14 cellular contexts compared by ENCODE assay signal in the genomic region with DNA sequence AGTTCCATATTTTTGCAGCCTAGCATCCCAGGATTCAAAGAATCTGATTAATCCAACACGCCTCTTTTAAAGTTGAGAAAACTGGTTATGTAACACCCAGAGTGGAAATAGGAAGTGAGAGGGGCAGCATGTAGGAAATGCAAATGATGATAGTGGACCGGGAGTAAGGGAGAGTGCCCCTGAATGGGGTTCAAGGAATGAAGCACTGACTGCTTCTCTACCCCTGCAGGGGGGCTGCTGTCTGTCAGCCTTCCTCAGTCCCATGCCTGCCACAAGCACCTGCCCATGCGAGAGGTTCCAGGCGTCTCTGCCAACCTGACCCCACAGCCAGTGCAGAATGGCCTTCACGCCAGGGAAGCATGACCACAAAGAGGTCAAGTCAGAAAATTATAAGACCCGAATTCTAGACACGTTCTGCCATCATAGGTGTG.
DNase-seq lines count a peak whose midpoint lies in the region; TF ChIP-seq lines count a peak whose summit lies in the region.
"Had no signal": no experiment of that assay in that cellular context is flagged by ENCODE, and none has a peak within 500 bp of the region (broad histone marks: within the 10 kb centered on the region; RNA-seq: fewer than 3 reads in every experiment).

No MANE protein-coding gene starts in this region.

- H3K79me2 ChIP-seq in DOHH2 (ENCODE audit: control insufficient read depth, low read length) = no peaks in the 10 kb centered on the region

- H3K4me3 ChIP-seq in DOHH2 (ENCODE audit: low read length) = no peak overlapping the region
- H3K4me3 ChIP-seq in iPS-20b (ENCODE audit: low read length) = 0 out of 2 replicates have a peak overlapping the region, but pooled peaks have one; percentile 6
- H3K4me3 ChIP-seq: MG63, skin epidermis had no signal

- peaks cover 84% of the 10 kb centered on the region for H3K4me1 Mint-ChIP-seq in activated CD4-positive, alpha-beta memory T cell treated with anti-CD3 and anti-CD28 coated beads for 36 hours (ENCODE audit: low read depth)

- H4K20me1 ChIP-seq in DOHH2 (ENCODE audit: control insufficient read depth, insufficient read depth, low read depth, low read length) = no peaks in the 10 kb centered on the region

- no peak overlapping the region for H3K9ac ChIP-seq in iPS-20b (ENCODE audit: low read depth, low read length)

- H3K9me3 ChIP-seq in DOHH2 (ENCODE audit: control insufficient read depth, insufficient read depth, low read length) (no peaks in the 10 kb centered on the region), iPS-20b (ENCODE audit: insufficient read depth, low read depth, low read length) (no peaks in the 10 kb centered on the region)
- H3K9me3 ChIP-seq: MG63 had no signal

- peak overlapping the region; percentile 16; the same call in 1 of the 2 replicates for H3K4me2 ChIP-seq in DOHH2 (ENCODE audit: low read length)

- H3K9me2 ChIP-seq in DOHH2 (replicated peaks; ENCODE audit: control insufficient read depth, low read length) = no peaks in the 10 kb centered on the region

- H3F3A ChIP-seq in DOHH2 (ENCODE audit: control insufficient read depth, insufficient read depth) = no peaks in the 10 kb centered on the region; the same call in 1 of the 2 replicates

- peak overlapping the region; percentile 91 for H3K27ac Mint-ChIP-seq in activated CD4-positive, alpha-beta memory T cell treated with anti-CD3 and anti-CD28 coated beads for 36 hours

- H3K9me3 Mint-ChIP-seq in activated CD4-positive, alpha-beta memory T cell treated with anti-CD3 and anti-CD28 coated beads for 36 hours = peaks cover 2% of the 10 kb centered on the region

- TF ChIP-seq CTCF in DOHH2 (IDR thresholded peaks at IDR 0.05; ENCODE audit: low read depth, low read length, poor library complexity, severe bottlenecking) = no peak

- no peaks in the 10 kb centered on the region for H3K27me3 Mint-ChIP-seq in activated CD4-positive, alpha-beta memory T cell treated with anti-CD3 and anti-CD28 coated beads for 36 hours

- DNase-seq in CD1c-positive myeloid dendritic cell (ENCODE audit: extremely low spot score) (peak; percentile 81), NCI-H2171 (lab: John Stamatoyannopoulos, UW) (no peak), NCI-H2029 (lab: John Stamatoyannopoulos, UW) (no peak), NCI-H774 (lab: John Stamatoyannopoulos, UW) (no peak)
- no peak for DNase-seq in activated CD4-positive, alpha-beta memory T cell treated with anti-CD3 and anti-CD28 coated beads for 36 hours
- DNase-seq: C1 segment of cervical spinal cord, H7, kidney glomerular epithelial cell, MG63, NCI-H2107, SHP77 treated with DMSO at 0.1 percent for 48 hours had no signal

- H3K27me3 ChIP-seq in DOHH2 (ENCODE audit: control insufficient read depth, low read length) (peaks cover 59% of the 10 kb centered on the region), iPS-20b (ENCODE audit: insufficient read depth, low read length) (no peaks in the 10 kb centered on the region; the same call in 1 of the 2 replicates)
- H3K27me3 ChIP-seq: MG63 had no signal

- POLR2A ChIA-PET in activated CD4-positive, alpha-beta memory T cell treated with anti-CD3 and anti-CD28 coated beads for 36 hours (lab: Charles Lee) = interaction anchor here (0.8 to 9.7 kb wide), 11 partner anchors 8 to 127 kb away, joined by 3 to 205 read pairs (median 13); partner anchors contain the start of gene CCND2

- H3K36me3 ChIP-seq in DOHH2 (ENCODE audit: control insufficient read depth, low read length) = no peaks in the 10 kb centered on the region
- no peaks in the 10 kb centered on the region for H3K36me3 ChIP-seq in iPS-20b (ENCODE audit: insufficient read depth, low read depth, low read length)
- H3K36me3 ChIP-seq: MG63 had no signal

- H3K27ac ChIP-seq in DOHH2 (ENCODE audit: low read depth, low read length) = no peak overlapping the region
- H3K27ac ChIP-seq in iPS-20b (ENCODE audit: low read length) = no peak overlapping the region

- CTCF ChIA-PET in activated CD4-positive, alpha-beta memory T cell treated with anti-CD3 and anti-CD28 coated beads for 36 hours (lab: Charles Lee) = interaction anchor here (1.1 to 6.7 kb wide), 9 partner anchors 8 to 129 kb away, joined by 5 to 76 read pairs (median 9); no protein-coding TSS in a partner anchor

- no peaks in the 10 kb centered on the region for H3K36me3 Mint-ChIP-seq in activated CD4-positive, alpha-beta memory T cell treated with anti-CD3 and anti-CD28 coated beads for 36 hours

- peak overlapping the region; percentile 28 for H3K4me3 Mint-ChIP-seq in activated CD4-positive, alpha-beta memory T cell treated with anti-CD3 and anti-CD28 coated beads for 36 hours

- intact Hi-C loops in activated CD4-positive, alpha-beta memory T cell treated with anti-CD3 and anti-CD28 coated beads for 36 hours (cut with micrococcal nuclease) = loop anchor here (2.0 to 10.0 kb wide), 2 partner anchors 274 to 358 kb away; partner anchors contain the start of gene PARP11

- H3K4me1 ChIP-seq in DOHH2 (ENCODE audit: control insufficient read depth, low read length) (peaks cover 21% of the 10 kb centered on the region), iPS-20b (ENCODE audit: insufficient read depth, low read length) (peaks cover 10% of the 10 kb centered on the region)
